ENCODE assay signal across 17 cellular contexts in the genomic region with DNA sequence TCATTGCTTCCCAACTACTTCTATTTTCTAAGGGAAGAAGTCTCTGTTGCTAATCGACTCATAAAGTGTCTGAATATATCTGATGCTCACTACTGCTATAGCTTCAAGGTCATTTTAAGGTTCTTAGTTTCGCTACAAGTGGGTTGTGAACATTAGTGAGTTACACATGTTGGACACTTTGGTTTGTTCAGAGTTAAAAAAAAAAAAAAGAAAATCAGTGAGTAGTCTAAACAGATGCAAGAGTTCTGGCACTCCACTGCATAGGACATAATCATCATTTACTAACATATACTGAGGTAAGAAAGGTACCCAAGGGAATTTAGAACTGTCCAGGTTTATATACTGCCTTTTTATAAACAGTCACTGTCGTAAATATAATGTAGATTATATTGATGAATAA.
A peak's percentile ranks its signal among the peaks of the same experiment; 100 is the strongest.
DNase-seq lines count a peak whose midpoint lies in the region; ATAC-seq and TF ChIP-seq lines count a peak whose summit lies in the region.
"Had no signal": no experiment of that assay in that cellular context is flagged by ENCODE, and none has a peak within 500 bp of the region (broad histone marks: within the 10 kb centered on the region; RNA-seq: fewer than 3 reads in every experiment).

No MANE protein-coding gene starts in this region.

- H3K36me3 ChIP-seq in Caco-2 (ENCODE audit: control insufficient read depth, insufficient read depth, low read length) (no peaks in the 10 kb centered on the region), Karpas-422 (ENCODE audit: insufficient read depth, low read length) (peaks cover 26% of the 10 kb centered on the region)
- H3K36me3 ChIP-seq: pancreas, thoracic aorta had no signal

- H3K36me3 Mint-ChIP-seq in Caco-2 (ENCODE audit: insufficient read depth, unreplicated experiment) (peaks cover 7% of the 10 kb centered on the region), memory B cell (peaks cover 19% of the 10 kb centered on the region)

- peaks cover 87% of the 10 kb centered on the region for H3K4me1 ChIP-seq in Caco-2
- peaks cover 57% of the 10 kb centered on the region for H3K4me1 ChIP-seq in Karpas-422 (ENCODE audit: low read length)
- H3K4me1 ChIP-seq: pancreas had no signal

- H3K27me3 Mint-ChIP-seq in Caco-2 (ENCODE audit: insufficient read depth, unreplicated experiment) (no peaks in the 10 kb centered on the region), memory B cell (no peaks in the 10 kb centered on the region)
- H3K27me3 Mint-ChIP-seq: activated CD4-positive, alpha-beta T cell treated with anti-CD3 and anti-CD28 coated beads, Interleukin-2, amount 10 ng/mL, durations not matched to agents 7 days and 5 days had no signal

- peak overlapping the region; percentile 63 for H3K4me3 Mint-ChIP-seq in Caco-2 (ENCODE audit: unreplicated experiment)
- peak overlapping the region; percentile 32 for H3K4me3 Mint-ChIP-seq in memory B cell
- H3K4me3 Mint-ChIP-seq: activated CD4-positive, alpha-beta T cell treated with anti-CD3 and anti-CD28 coated beads, Interleukin-2, amount 10 ng/mL, durations not matched to agents 7 days and 5 days; endodermal cell had no signal

- H3K4me1 Mint-ChIP-seq in Caco-2 (ENCODE audit: low read depth, unreplicated experiment) (peaks cover 82% of the 10 kb centered on the region), memory B cell (peaks cover 41% of the 10 kb centered on the region)

- no TSS peak for BruUV-seq in Caco-2 (replicated peaks; lab: Mats Ljungman, UMichigan)

- CTCF ChIA-PET in Caco-2 (lab: Charles Lee): interaction anchor here (0.9 to 2.4 kb wide), 4 partner anchors 15 to 262 kb away, joined by 4 to 30 read pairs (median 4); no protein-coding TSS in a partner anchor

- POLR2A ChIA-PET in Caco-2 (lab: Charles Lee): interaction anchor here (0.7 to 1.0 kb wide), 2 partner anchors 110 to 1615 kb away, joined by 3 read pairs; partner anchors contain the start of gene KLF12

- H3K9me3 Mint-ChIP-seq in Caco-2 (ENCODE audit: unreplicated experiment) (peaks cover 10% of the 10 kb centered on the region), memory B cell (peaks cover 1% of the 10 kb centered on the region)

- intact Hi-C loops in Caco-2 (cut with micrococcal nuclease; ENCODE audit: unreplicated experiment): loop anchor here (1.0 to 10.0 kb wide), 4 partner anchors 11 to 1229 kb away; no protein-coding TSS in a partner anchor

- H3K9ac ChIP-seq in Karpas-422 (ENCODE audit: low read length): no peak overlapping the region
- H3K9ac ChIP-seq: SK-N-SH had no signal

- H2AFZ ChIP-seq in Karpas-422 (ENCODE audit: low read length): no peak overlapping the region

- H3K27me3 ChIP-seq in Caco-2 (replicated peaks; ENCODE audit: control insufficient read depth, insufficient read depth, low read length) (no peaks in the 10 kb centered on the region), Karpas-422 (ENCODE audit: low read length) (no peaks in the 10 kb centered on the region)
- H3K27me3 ChIP-seq: pancreas had no signal

- H3K27ac Mint-ChIP-seq in Caco-2 (ENCODE audit: unreplicated experiment) (peak overlapping the region; percentile 65), memory B cell (no peak overlapping the region)
- H3K27ac Mint-ChIP-seq: activated CD4-positive, alpha-beta T cell treated with anti-CD3 and anti-CD28 coated beads, Interleukin-2, amount 10 ng/mL, durations not matched to agents 7 days and 5 days; endodermal cell had no signal

- TF ChIP-seq CTCF in Caco-2 (IDR thresholded peaks at IDR 0.05; ENCODE audit: insufficient read depth in 1 of 2, low read depth in 1 of 2, low read length in 1 of 2, severe bottlenecking in 1 of 2, unreplicated experiment in 1 of 2): no peak

- H3K9me3 ChIP-seq in Caco-2: no peaks in the 10 kb centered on the region
- H3K9me3 ChIP-seq in Karpas-422 (ENCODE audit: low read length): no peaks in the 10 kb centered on the region
- H3K9me3 ChIP-seq: pancreas, SK-N-SH, thoracic aorta had no signal

- ATAC-seq in GM18517 (IDR thresholded peaks at IDR 0.05; ENCODE audit: unreplicated experiment) (peak; percentile 40), memory B cell (ENCODE audit: low read depth) (no peak), HG02642 (IDR thresholded peaks at IDR 0.05; ENCODE audit: poor library complexity, unreplicated experiment) (no peak)
- ATAC-seq: HCT116, pancreas had no signal

- H3K4me3 ChIP-seq in Caco-2 (ENCODE audit: low read depth, low read length) (no peak overlapping the region), Karpas-422 (ENCODE audit: low read length) (no peak overlapping the region)
- H3K4me3 ChIP-seq: pancreas, thoracic aorta had no signal

- H3K79me2 ChIP-seq in Karpas-422 (ENCODE audit: low read length): peaks cover 94% of the 10 kb centered on the region

- H4K20me1 ChIP-seq in Karpas-422 (ENCODE audit: insufficient read depth, low read depth, low read length): no peaks in the 10 kb centered on the region

- H3K4me2 ChIP-seq in Karpas-422 (ENCODE audit: low read depth, low read length, poor library complexity, severe bottlenecking): peak overlapping the region; percentile 76
- H3K4me2 ChIP-seq: SK-N-SH had no signal

- H3K27ac ChIP-seq in Karpas-422 (ENCODE audit: low read length): no peak overlapping the region
- H3K27ac ChIP-seq: pancreas, thoracic aorta had no signal

- H3K9me2 ChIP-seq in Karpas-422 (replicated peaks; ENCODE audit: insufficient read depth, low read length): no peaks in the 10 kb centered on the region
- H3K9me2 ChIP-seq: SK-N-SH had no signal

- DNase-seq in Caco-2 (no peak), Karpas-422 (no peak), memory B cell (ENCODE audit: low spot score in 2 of 2) (no peak), NCI-H226 (no peak), GM19240 (ENCODE audit: insufficient read length, low spot score) (no peak)
- DNase-seq: activated CD4-positive, alpha-beta T cell treated with anti-CD3 and anti-CD28 coated beads, Interleukin-2, amount 10 ng/mL, durations not matched to agents 7 days and 5 days; aorta; endodermal cell; hippocampal formation; NCI-H2029; NCI-H69; pancreas; SK-N-SH had no signal
